In genomic region chr9:134339183-134339806, GRCh38 we compare ENCODE assay signal across 2 cellular contexts.
TF ChIP-seq lines count a peak whose summit lies in the region.

No MANE protein-coding gene starts in this region.

TF ChIP-seq in HEK293, 187 proteins besides CTCF, POLR2A, EP300 and RAD21 (continued from another document):
- TF ChIP-seq EGR2 (tag by site-specific recombination; IDR thresholded peaks at IDR 0.05; ENCODE audit: low read depth) (peak; percentile 97), ZNF18 (tag by site-specific recombination; IDR thresholded peaks at IDR 0.05) (peak; percentile 63; the same call in 1 of the 2 replicates), KLF1 (tag by site-specific recombination; IDR thresholded peaks at IDR 0.05) (0 out of 2 replicates have a peak, but pooled peaks have one; percentile 37), ZSCAN4 (tag by site-specific recombination; IDR thresholded peaks at IDR 0.05) (peak; percentile 97), ZNF175 (tag by site-specific recombination; IDR thresholded peaks at IDR 0.05) (0 out of 2 replicates have a peak, but pooled peaks have one; percentile 51), GLIS2 (tag by site-specific recombination; IDR thresholded peaks at IDR 0.05) (0 out of 2 replicates have a peak, but pooled peaks have one; percentile 2), ZFHX2 (tag by site-specific recombination; conservative IDR thresholded peaks at IDR 0.05) (peak; percentile 99), MYNN (tag by site-specific recombination; IDR thresholded peaks at IDR 0.05; ENCODE audit: borderline replicate concordance) (no peak), SCRT2 (tag by site-specific recombination; IDR thresholded peaks at IDR 0.05) (no peak), ZNF354C (tag by site-specific recombination; IDR thresholded peaks at IDR 0.05; ENCODE audit: borderline replicate concordance, low read depth) (no peak)

TF ChIP-seq in K562, 482 proteins besides CTCF, POLR2A, EP300 and RAD21 (continued from another document and continues in another):
- TF ChIP-seq EGR1 (conservative IDR thresholded peaks at IDR 0.05) = peak; percentile 72
- TF ChIP-seq DPF2 (IDR thresholded peaks at IDR 0.05) = 0 out of 2 replicates have a peak, but pooled peaks have one; percentile 11
- TF ChIP-seq KDM5B (IDR thresholded peaks at IDR 0.05; ENCODE audit: insufficient replicate concordance, low read depth, low read length) = no peak
- no peak for TF ChIP-seq ZNF583 (CRISPR knock-in tag; IDR thresholded peaks at IDR 0.05)
- TF ChIP-seq ARHGAP35 (IDR thresholded peaks at IDR 0.05; ENCODE audit: partially characterized antibody) = peak; percentile 4
- 0 out of 2 replicates have a peak, but pooled peaks have one; percentile 9 for TF ChIP-seq MYNN (IDR thresholded peaks at IDR 0.05)
- TF ChIP-seq MYNN (CRISPR knock-in tag; IDR thresholded peaks at IDR 0.05) = no peak
- TF ChIP-seq KDM4B (IDR thresholded peaks at IDR 0.05; ENCODE audit: borderline replicate concordance in 2 of 2, low read depth in 1 of 2) = peak in 1 of 2 experiments; percentile 14; a peak in 1 of 4 replicates
- no peak for TF ChIP-seq FOXA1 (IDR thresholded peaks at IDR 0.05; ENCODE audit: borderline replicate concordance)
- TF ChIP-seq HLTF (IDR thresholded peaks at IDR 0.05) = 0 out of 2 replicates have a peak, but pooled peaks have one; percentile 48
- no peak for TF ChIP-seq SETDB1 (IDR thresholded peaks at IDR 0.05; ENCODE audit: low read length)
- peak; percentile 64; the same call in 1 of the 2 replicates for TF ChIP-seq SMARCA5 (IDR thresholded peaks at IDR 0.05)
- 0 out of 2 replicates have a peak, but pooled peaks have one; percentile 12 for TF ChIP-seq DIDO1 (tag; IDR thresholded peaks at IDR 0.05; ENCODE audit: low read depth)
- TF ChIP-seq ZBTB5 (IDR thresholded peaks at IDR 0.05) = 0 out of 2 replicates have a peak, but pooled peaks have one; percentile 33
- TF ChIP-seq THRAP3 (IDR thresholded peaks at IDR 0.05; ENCODE audit: borderline replicate concordance) = 0 out of 2 replicates have a peak, but pooled peaks have one; percentile 25
- TF ChIP-seq CBX8 (IDR thresholded peaks at IDR 0.05; ENCODE audit: borderline replicate concordance, extremely low read depth, low read depth, low read length, poor library complexity, severe bottlenecking) = no peak
- no peak for TF ChIP-seq HNRNPLL (IDR thresholded peaks at IDR 0.05; ENCODE audit: low read depth, low read length, poor library complexity, severe bottlenecking)
- peak; percentile 81 for TF ChIP-seq ZNF263 (CRISPR knock-in tag; IDR thresholded peaks at IDR 0.05; ENCODE audit: borderline replicate concordance)
- no peak for TF ChIP-seq HCFC1 (IDR thresholded peaks at IDR 0.05; ENCODE audit: low read depth, low read length)
- peak; percentile 24; the same call in 1 of the 2 replicates for TF ChIP-seq TOE1 (IDR thresholded peaks at IDR 0.05; ENCODE audit: borderline replicate concordance)
- no peak for TF ChIP-seq TOE1 (CRISPR knock-in tag; IDR thresholded peaks at IDR 0.05; ENCODE audit: borderline replicate concordance, low read depth)
- TF ChIP-seq TRIM24 (IDR thresholded peaks at IDR 0.05) = peak in 1 of 2 experiments; percentile 25; a peak in 1 of 4 replicates
- peak; percentile 12; the same call in 1 of the 2 replicates for TF ChIP-seq ZBTB43 (CRISPR knock-in tag; IDR thresholded peaks at IDR 0.05)
- TF ChIP-seq ZBTB2 (IDR thresholded peaks at IDR 0.05) = 0 out of 2 replicates have a peak, but pooled peaks have one; percentile 31
- TF ChIP-seq ZNF785 (CRISPR knock-in tag; IDR thresholded peaks at IDR 0.05) = no peak
- no peak for TF ChIP-seq HMBOX1 (IDR thresholded peaks at IDR 0.05)
- 0 out of 4 replicates have a peak, but pooled peaks of 1 of the 2 experiments have one; percentile 33 for TF ChIP-seq MLLT1 (IDR thresholded peaks at IDR 0.05)
- no peak for TF ChIP-seq CHD2 (IDR thresholded peaks at IDR 0.05; ENCODE audit: low read depth, low read length)
- TF ChIP-seq ZBTB26 (CRISPR knock-in tag; IDR thresholded peaks at IDR 0.05) = 0 out of 2 replicates have a peak, but pooled peaks have one; percentile 65
- TF ChIP-seq PHB2 (IDR thresholded peaks at IDR 0.05; ENCODE audit: low read depth) = peak; percentile 31; the same call in 1 of the 2 replicates
- peak; percentile 53; the same call in 1 of the 2 replicates for TF ChIP-seq MIER1 (IDR thresholded peaks at IDR 0.05; ENCODE audit: low read depth)
- TF ChIP-seq MGA (IDR thresholded peaks at IDR 0.05) = no peak
- TF ChIP-seq ZBTB17 (CRISPR knock-in tag; IDR thresholded peaks at IDR 0.05) = no peak
- no peak for TF ChIP-seq FOXK1 (CRISPR knock-in tag; IDR thresholded peaks at IDR 0.05; ENCODE audit: borderline replicate concordance)
